Comparison of ENCODE assay signal across 8 cellular contexts in genomic region chr7:2241580-2242540, GRCh38. TPM values are rescaled to one million over a fixed set of nuclear protein-coding genes. Genes with fewer than 3 reads are reported as not detected.
DNase-seq lines count a peak whose midpoint lies in the region; ATAC-seq lines count a peak whose summit lies in the region.

Gene MRM2 (minus strand): TSS chr7:2242205. CDS start chr7:2242169, 36 bp downstream.
Gene NUDT1 (plus strand): TSS chr7:2242226. CDS start chr7:2244575, 2,349 bp downstream.

- peak within 1 kb of the TSS; percentile 44 for H2AFZ ChIP-seq in neuron (ENCODE audit: low read depth, low read length)

- H3K27me3 ChIP-seq in SJCRH30 (no peaks in the 10 kb centered on the region), neuron (ENCODE audit: insufficient read depth, low read length) (no peaks in the 10 kb centered on the region), stomach smooth muscle (ENCODE audit: control insufficient read depth in 1 of 2, insufficient read depth in 2 of 2, low read length in 2 of 2) (no peaks in the 10 kb centered on the region)

- H3K27ac ChIP-seq in SJCRH30 (peak within 1 kb of the TSS; percentile 69), stomach smooth muscle (ENCODE audit: low read length) (no peak within 1 kb of the TSS)

- H3K4me3 ChIP-seq in SJCRH30 (peak within 1 kb of the TSS; percentile 96), neuron (ENCODE audit: low read length) (peak within 1 kb of the TSS; percentile 65), stomach smooth muscle (ENCODE audit: low read length in 2 of 2) (peak within 1 kb of the TSS; percentile 83 to 84)

- H3K4me1 ChIP-seq in SJCRH30 = peaks cover 7% of the 10 kb centered on the region; the same call in 1 of the 2 replicates
- H3K4me1 ChIP-seq in neuron (ENCODE audit: insufficient read depth, low read length) = peaks cover 15% of the 10 kb centered on the region
- H3K4me1 ChIP-seq in stomach smooth muscle (ENCODE audit: control insufficient read depth, insufficient read depth, low read length) = peaks cover 18% of the 10 kb centered on the region

- H3K9me3 ChIP-seq in SJCRH30 (replicated peaks) (no peaks in the 10 kb centered on the region), neuron (ENCODE audit: low read length) (no peaks in the 10 kb centered on the region), stomach smooth muscle (ENCODE audit: control insufficient read depth in 2 of 2, low read length in 2 of 2) (no peaks in the 10 kb centered on the region)

- DNase-seq in DMS153 treated with DMSO at 0.1 percent for 48 hours (lab: John Stamatoyannopoulos, UW; ENCODE audit: unreplicated experiment) (peak; percentile 78), KG1 (lab: John Stamatoyannopoulos, UW) (peak; percentile 39), SJCRH30 (peak; percentile 86 to 90), foreskin melanocyte (peak; percentile 57)
- DNase-seq in activated gamma-delta T cell treated with anti-CD3 and anti-CD28 coated beads, Interleukin-2, amount 50 U/mL, for 16 hours (ENCODE audit: low read depth) = peak; percentile 47

- peak; percentile 62 for ATAC-seq in GM21528 (IDR thresholded peaks at IDR 0.05; ENCODE audit: low FRiP score, unreplicated experiment)

- H3K36me3 ChIP-seq in SJCRH30 (peaks cover 17% of the 10 kb centered on the region; the same call in 1 of the 2 replicates), neuron (ENCODE audit: insufficient read depth, low read length) (peaks cover 28% of the 10 kb centered on the region), stomach smooth muscle (ENCODE audit: control insufficient read depth in 2 of 2, insufficient read depth in 2 of 2, low read length in 2 of 2) (peaks cover 14 to 19% of the 10 kb centered on the region in 2 donors)

- H3K9ac ChIP-seq in stomach smooth muscle (ENCODE audit: low read length in 2 of 2) = peak within 1 kb of the TSS; percentile 78 to 82

RNA-seq across cellular contexts. Expression of gene MRM2, which starts in this region (rescaled TPM):
- total RNA-seq in SJCRH30 (2014; rRNA removed; shearing (Covaris generic)) = 39.6 and 42.4 TPM in 2 replicates

RNA-seq across cellular contexts. Expression of gene NUDT1, which starts in this region (rescaled TPM):
- 71.2 and 91.3 TPM in 2 replicates for total RNA-seq in SJCRH30 (2014; rRNA removed; shearing (Covaris generic))
